Comparison of ENCODE assay signal across 1 cellular context in the genomic region with DNA sequence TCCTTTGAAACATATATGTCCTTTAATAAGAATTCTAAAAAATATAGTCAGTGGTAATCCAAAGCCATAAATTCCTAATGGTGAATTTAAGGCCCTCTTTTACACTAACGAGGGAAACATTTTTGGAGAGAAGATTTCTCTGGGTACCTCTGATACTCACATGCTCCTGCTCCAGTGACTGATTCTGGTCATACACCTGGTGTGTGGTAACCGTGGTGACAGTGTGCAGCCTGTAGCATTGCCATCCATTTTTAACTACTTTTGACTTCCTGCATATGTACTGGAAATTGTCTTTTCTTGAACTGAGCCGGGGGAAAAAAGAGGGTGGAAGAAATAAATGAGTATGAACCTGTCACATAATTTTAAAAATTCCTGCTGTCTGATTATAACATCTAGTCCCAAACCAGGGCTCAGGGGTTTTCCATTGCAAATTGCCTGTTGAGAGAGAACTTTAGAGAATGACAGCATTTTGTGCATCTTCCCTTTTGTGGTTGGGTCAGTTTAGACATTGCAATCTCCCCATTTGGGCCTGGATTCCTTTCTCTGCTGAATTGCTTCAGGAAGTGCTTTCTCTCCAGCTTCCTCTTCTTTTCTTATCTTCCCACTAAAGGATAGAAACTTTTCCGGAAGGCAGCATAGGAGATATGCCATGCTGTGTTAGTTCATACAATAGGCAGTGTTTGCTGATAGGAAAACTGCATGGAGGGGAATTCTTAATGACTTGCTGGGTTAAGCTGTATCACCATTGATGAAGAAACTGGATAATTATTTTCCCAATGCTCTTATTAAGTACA.
TF ChIP-seq lines count a peak whose summit lies in the region.

No MANE protein-coding gene starts in this region.

TF ChIP-seq in GM23338, 12 proteins besides CTCF, POLR2A, EP300 and RAD21:
- TF ChIP-seq, protein P1, sequence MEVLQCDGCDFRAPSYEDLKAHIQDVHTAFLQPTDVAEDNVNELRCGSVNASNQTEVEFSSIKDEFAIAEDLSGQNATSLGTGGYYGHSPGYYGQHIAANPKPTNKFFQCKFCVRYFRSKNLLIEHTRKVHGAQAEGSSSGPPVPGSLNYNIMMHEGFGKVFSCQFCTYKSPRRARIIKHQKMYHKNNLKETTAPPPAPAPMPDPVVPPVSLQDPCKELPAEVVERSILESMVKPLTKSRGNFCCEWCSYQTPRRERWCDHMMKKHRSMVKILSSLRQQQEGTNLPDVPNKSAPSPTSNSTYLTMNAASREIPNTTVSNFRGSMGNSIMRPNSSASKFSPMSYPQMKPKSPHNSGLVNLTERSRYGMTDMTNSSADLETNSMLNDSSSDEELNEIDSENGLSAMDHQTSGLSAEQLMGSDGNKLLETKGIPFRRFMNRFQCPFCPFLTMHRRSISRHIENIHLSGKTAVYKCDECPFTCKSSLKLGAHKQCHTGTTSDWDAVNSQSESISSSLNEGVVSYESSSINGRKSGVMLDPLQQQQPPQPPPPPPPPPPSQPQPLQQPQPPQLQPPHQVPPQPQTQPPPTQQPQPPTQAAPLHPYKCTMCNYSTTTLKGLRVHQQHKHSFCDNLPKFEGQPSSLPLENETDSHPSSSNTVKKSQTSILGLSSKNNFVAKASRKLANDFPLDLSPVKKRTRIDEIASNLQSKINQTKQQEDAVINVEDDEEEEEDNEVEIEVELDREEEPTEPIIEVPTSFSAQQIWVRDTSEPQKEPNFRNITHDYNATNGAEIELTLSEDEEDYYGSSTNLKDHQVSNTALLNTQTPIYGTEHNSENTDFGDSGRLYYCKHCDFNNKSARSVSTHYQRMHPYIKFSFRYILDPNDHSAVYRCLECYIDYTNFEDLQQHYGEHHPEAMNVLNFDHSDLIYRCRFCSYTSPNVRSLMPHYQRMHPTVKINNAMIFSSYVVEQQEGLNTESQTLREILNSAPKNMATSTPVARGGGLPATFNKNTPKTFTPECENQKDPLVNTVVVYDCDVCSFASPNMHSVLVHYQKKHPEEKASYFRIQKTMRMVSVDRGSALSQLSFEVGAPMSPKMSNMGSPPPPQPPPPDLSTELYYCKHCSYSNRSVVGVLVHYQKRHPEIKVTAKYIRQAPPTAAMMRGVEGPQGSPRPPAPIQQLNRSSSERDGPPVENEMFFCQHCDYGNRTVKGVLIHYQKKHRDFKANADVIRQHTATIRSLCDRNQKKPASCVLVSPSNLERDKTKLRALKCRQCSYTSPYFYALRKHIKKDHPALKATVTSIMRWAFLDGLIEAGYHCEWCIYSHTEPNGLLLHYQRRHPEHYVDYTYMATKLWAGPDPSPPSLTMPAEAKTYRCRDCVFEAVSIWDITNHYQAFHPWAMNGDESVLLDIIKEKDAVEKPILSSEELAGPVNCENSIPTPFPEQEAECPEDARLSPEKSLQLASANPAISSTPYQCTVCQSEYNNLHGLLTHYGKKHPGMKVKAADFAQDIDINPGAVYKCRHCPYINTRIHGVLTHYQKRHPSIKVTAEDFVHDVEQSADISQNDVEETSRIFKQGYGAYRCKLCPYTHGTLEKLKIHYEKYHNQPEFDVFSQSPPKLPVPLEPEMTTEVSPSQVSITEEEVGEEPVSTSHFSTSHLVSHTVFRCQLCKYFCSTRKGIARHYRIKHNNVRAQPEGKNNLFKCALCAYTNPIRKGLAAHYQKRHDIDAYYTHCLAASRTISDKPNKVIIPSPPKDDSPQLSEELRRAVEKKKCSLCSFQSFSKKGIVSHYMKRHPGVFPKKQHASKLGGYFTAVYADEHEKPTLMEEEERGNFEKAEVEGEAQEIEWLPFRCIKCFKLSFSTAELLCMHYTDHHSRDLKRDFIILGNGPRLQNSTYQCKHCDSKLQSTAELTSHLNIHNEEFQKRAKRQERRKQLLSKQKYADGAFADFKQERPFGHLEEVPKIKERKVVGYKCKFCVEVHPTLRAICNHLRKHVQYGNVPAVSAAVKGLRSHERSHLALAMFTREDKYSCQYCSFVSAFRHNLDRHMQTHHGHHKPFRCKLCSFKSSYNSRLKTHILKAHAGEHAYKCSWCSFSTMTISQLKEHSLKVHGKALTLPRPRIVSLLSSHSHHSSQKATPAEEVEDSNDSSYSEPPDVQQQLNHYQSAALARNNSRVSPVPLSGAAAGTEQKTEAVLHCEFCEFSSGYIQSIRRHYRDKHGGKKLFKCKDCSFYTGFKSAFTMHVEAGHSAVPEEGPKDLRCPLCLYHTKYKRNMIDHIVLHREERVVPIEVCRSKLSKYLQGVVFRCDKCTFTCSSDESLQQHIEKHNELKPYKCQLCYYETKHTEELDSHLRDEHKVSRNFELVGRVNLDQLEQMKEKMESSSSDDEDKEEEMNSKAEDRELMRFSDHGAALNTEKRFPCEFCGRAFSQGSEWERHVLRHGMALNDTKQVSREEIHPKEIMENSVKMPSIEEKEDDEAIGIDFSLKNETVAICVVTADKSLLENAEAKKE (CRISPR knock-in tag; IDR thresholded peaks at IDR 0.05) = no peak
- TF ChIP-seq ZNF331 (CRISPR knock-in tag; IDR thresholded peaks at IDR 0.05; ENCODE audit: low read depth) (no peak), CREB1 (CRISPR knock-in tag; IDR thresholded peaks at IDR 0.05; ENCODE audit: low read depth) (no peak)
- TF ChIP-seq, protein P2, sequence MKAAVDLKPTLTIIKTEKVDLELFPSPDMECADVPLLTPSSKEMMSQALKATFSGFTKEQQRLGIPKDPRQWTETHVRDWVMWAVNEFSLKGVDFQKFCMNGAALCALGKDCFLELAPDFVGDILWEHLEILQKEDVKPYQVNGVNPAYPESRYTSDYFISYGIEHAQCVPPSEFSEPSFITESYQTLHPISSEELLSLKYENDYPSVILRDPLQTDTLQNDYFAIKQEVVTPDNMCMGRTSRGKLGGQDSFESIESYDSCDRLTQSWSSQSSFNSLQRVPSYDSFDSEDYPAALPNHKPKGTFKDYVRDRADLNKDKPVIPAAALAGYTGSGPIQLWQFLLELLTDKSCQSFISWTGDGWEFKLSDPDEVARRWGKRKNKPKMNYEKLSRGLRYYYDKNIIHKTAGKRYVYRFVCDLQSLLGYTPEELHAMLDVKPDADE (IDR thresholded peaks at IDR 0.05) = no peak
